ENCODE assay signal across 1 cellular context in the genomic region with DNA sequence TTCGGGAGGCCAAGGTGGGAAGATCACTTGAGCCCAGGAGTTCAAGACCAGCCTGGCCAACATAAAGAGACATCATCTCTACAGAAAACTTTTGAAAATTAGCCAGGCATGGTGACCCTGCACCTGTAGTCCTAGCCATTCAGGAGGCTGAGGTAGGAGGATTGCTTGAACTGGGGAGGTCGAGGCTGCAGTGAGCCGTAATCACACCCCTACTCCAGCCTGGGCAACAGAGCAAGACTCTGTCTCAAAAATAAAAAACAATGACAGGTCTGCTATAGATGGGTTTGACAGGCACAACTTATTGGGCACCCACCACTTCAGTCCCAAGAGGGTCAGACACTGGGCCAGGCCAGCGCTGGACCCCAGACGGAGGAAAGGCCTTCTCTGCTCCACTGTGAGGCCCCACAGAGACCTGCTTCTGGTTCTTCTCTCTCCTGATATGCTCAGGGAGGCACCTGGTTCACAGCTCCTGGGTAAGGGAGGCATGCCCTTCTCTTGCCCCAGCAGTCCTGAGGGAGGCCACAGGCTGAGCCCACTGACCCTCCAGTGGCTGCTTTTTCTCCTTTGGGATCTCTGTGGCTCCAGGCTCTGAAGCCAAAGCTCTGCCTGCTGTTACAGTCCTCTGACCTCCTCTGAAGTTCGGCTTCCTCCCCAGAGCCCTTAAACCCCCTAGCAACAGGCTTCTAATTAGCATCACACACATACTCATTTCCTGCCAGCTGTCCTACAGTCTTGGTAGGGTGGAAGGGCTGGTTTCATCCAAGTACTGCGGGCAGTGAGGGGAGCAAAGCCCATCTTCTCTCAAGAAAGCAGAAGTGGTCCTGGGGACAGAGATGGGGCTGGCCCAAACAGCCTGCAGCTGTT.
TF ChIP-seq lines count a peak whose summit lies in the region.

No MANE protein-coding gene starts in this region.

TF ChIP-seq in H1, 55 proteins besides CTCF, POLR2A, EP300 and RAD21:
- TF ChIP-seq POU5F1 (IDR thresholded peaks at IDR 0.05; ENCODE audit: low read depth, low read length) (peak; percentile 64; the same call in 1 of the 2 replicates), SIN3A (conservative IDR thresholded peaks at IDR 0.05 in 1 of 2, IDR thresholded peaks at IDR 0.05 in 1 of 2; ENCODE audit: low read depth in 1 of 2, low read length in 2 of 2) (0 out of 4 replicates have a peak, but pooled peaks of 1 of the 2 experiments have one; percentile 28), KDM5A (IDR thresholded peaks at IDR 0.05; ENCODE audit: low read length) (no peak), GTF2F1 (IDR thresholded peaks at IDR 0.05; ENCODE audit: borderline replicate concordance, low read depth, low read length) (no peak), YY1 (IDR thresholded peaks at IDR 0.05; ENCODE audit: low read depth, low read length) (no peak), BCL11A (IDR thresholded peaks at IDR 0.05; ENCODE audit: low read depth in 2 of 2, low read length in 2 of 2) (no peak), SP1 (IDR thresholded peaks at IDR 0.05; ENCODE audit: low read depth, low read length) (peak; percentile 63; the same call in 1 of the 2 replicates), TCF12 (IDR thresholded peaks at IDR 0.05; ENCODE audit: low read depth, low read length) (peak; percentile 82), CREB1 (IDR thresholded peaks at IDR 0.05) (no peak), NANOG (IDR thresholded peaks at IDR 0.05; ENCODE audit: insufficient read depth, low read depth, low read length, poor library complexity, severe bottlenecking) (peak; percentile 85), TBP (IDR thresholded peaks at IDR 0.05; ENCODE audit: low read depth, low read length) (no peak), CHD1 (IDR thresholded peaks at IDR 0.05; ENCODE audit: low read depth, low read length) (no peak), KDM4A (IDR thresholded peaks at IDR 0.05; ENCODE audit: low read depth, low read length, severe bottlenecking) (no peak), GABPA (IDR thresholded peaks at IDR 0.05; ENCODE audit: borderline replicate concordance, insufficient read depth, low read length) (peak; percentile 38; the same call in 1 of the 2 replicates), TAF7 (optimal IDR thresholded peaks at IDR 0.05; ENCODE audit: borderline replicate concordance, low read depth, low read length) (no peak), POLR2AphosphoS5 (IDR thresholded peaks at IDR 0.05; ENCODE audit: low read depth, low read length) (no peak; the same call in 1 of the 2 replicates), SIRT6 (IDR thresholded peaks at IDR 0.05; ENCODE audit: low read length) (no peak), JUN (IDR thresholded peaks at IDR 0.05; ENCODE audit: low read depth, low read length) (no peak), SAP30 (IDR thresholded peaks at IDR 0.05; ENCODE audit: insufficient read depth, insufficient replicate concordance, low read length) (no peak), RFX5 (IDR thresholded peaks at IDR 0.05; ENCODE audit: borderline replicate concordance, low read depth, low read length) (peak; percentile 82), HDAC2 (IDR thresholded peaks at IDR 0.05; ENCODE audit: borderline replicate concordance in 1 of 2, low read depth in 2 of 2, low read length in 2 of 2) (0 out of 4 replicates have a peak, but pooled peaks of 1 of the 2 experiments have one; percentile 40), RBBP5 (IDR thresholded peaks at IDR 0.05; ENCODE audit: borderline replicate concordance, low read depth, low read length) (no peak), TEAD4 (IDR thresholded peaks at IDR 0.05; ENCODE audit: low read depth, low read length) (no peak), SIX5 (IDR thresholded peaks at IDR 0.05; ENCODE audit: low read depth, low read length) (no peak), PHF8 (conservative IDR thresholded peaks at IDR 0.05; ENCODE audit: low read depth, low read length) (no peak), BACH1 (IDR thresholded peaks at IDR 0.05; ENCODE audit: low read length) (no peak), SP4 (IDR thresholded peaks at IDR 0.05; ENCODE audit: low read length) (no peak), CBX5 (IDR thresholded peaks at IDR 0.05; ENCODE audit: low read depth, low read length) (no peak), RNF2 (IDR thresholded peaks at IDR 0.05; ENCODE audit: borderline replicate concordance, low read depth, low read length, missing control alignments, poor library complexity, severe bottlenecking) (no peak), ZNF274 (IDR thresholded peaks at IDR 0.05; ENCODE audit: borderline replicate concordance, extremely low read depth, low read length) (no peak), MAFK (IDR thresholded peaks at IDR 0.05; ENCODE audit: low read depth, low read length) (no peak), HDAC6 (IDR thresholded peaks at IDR 0.05; ENCODE audit: low read depth, low read length) (no peak), EGR1 (IDR thresholded peaks at IDR 0.05; ENCODE audit: borderline replicate concordance, low read depth, low read length) (no peak), CHD2 (IDR thresholded peaks at IDR 0.05; ENCODE audit: low read length) (no peak)
- TF ChIP-seq, protein P1, sequence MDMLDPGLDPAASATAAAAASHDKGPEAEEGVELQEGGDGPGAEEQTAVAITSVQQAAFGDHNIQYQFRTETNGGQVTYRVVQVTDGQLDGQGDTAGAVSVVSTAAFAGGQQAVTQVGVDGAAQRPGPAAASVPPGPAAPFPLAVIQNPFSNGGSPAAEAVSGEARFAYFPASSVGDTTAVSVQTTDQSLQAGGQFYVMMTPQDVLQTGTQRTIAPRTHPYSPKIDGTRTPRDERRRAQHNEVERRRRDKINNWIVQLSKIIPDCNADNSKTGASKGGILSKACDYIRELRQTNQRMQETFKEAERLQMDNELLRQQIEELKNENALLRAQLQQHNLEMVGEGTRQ (IDR thresholded peaks at IDR 0.05; ENCODE audit: low read length): no peak
- TF ChIP-seq, protein P2, sequence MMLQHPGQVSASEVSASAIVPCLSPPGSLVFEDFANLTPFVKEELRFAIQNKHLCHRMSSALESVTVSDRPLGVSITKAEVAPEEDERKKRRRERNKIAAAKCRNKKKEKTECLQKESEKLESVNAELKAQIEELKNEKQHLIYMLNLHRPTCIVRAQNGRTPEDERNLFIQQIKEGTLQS (IDR thresholded peaks at IDR 0.05; ENCODE audit: insufficient read depth, low read depth, low read length): no peak
- TF ChIP-seq, protein P3, sequence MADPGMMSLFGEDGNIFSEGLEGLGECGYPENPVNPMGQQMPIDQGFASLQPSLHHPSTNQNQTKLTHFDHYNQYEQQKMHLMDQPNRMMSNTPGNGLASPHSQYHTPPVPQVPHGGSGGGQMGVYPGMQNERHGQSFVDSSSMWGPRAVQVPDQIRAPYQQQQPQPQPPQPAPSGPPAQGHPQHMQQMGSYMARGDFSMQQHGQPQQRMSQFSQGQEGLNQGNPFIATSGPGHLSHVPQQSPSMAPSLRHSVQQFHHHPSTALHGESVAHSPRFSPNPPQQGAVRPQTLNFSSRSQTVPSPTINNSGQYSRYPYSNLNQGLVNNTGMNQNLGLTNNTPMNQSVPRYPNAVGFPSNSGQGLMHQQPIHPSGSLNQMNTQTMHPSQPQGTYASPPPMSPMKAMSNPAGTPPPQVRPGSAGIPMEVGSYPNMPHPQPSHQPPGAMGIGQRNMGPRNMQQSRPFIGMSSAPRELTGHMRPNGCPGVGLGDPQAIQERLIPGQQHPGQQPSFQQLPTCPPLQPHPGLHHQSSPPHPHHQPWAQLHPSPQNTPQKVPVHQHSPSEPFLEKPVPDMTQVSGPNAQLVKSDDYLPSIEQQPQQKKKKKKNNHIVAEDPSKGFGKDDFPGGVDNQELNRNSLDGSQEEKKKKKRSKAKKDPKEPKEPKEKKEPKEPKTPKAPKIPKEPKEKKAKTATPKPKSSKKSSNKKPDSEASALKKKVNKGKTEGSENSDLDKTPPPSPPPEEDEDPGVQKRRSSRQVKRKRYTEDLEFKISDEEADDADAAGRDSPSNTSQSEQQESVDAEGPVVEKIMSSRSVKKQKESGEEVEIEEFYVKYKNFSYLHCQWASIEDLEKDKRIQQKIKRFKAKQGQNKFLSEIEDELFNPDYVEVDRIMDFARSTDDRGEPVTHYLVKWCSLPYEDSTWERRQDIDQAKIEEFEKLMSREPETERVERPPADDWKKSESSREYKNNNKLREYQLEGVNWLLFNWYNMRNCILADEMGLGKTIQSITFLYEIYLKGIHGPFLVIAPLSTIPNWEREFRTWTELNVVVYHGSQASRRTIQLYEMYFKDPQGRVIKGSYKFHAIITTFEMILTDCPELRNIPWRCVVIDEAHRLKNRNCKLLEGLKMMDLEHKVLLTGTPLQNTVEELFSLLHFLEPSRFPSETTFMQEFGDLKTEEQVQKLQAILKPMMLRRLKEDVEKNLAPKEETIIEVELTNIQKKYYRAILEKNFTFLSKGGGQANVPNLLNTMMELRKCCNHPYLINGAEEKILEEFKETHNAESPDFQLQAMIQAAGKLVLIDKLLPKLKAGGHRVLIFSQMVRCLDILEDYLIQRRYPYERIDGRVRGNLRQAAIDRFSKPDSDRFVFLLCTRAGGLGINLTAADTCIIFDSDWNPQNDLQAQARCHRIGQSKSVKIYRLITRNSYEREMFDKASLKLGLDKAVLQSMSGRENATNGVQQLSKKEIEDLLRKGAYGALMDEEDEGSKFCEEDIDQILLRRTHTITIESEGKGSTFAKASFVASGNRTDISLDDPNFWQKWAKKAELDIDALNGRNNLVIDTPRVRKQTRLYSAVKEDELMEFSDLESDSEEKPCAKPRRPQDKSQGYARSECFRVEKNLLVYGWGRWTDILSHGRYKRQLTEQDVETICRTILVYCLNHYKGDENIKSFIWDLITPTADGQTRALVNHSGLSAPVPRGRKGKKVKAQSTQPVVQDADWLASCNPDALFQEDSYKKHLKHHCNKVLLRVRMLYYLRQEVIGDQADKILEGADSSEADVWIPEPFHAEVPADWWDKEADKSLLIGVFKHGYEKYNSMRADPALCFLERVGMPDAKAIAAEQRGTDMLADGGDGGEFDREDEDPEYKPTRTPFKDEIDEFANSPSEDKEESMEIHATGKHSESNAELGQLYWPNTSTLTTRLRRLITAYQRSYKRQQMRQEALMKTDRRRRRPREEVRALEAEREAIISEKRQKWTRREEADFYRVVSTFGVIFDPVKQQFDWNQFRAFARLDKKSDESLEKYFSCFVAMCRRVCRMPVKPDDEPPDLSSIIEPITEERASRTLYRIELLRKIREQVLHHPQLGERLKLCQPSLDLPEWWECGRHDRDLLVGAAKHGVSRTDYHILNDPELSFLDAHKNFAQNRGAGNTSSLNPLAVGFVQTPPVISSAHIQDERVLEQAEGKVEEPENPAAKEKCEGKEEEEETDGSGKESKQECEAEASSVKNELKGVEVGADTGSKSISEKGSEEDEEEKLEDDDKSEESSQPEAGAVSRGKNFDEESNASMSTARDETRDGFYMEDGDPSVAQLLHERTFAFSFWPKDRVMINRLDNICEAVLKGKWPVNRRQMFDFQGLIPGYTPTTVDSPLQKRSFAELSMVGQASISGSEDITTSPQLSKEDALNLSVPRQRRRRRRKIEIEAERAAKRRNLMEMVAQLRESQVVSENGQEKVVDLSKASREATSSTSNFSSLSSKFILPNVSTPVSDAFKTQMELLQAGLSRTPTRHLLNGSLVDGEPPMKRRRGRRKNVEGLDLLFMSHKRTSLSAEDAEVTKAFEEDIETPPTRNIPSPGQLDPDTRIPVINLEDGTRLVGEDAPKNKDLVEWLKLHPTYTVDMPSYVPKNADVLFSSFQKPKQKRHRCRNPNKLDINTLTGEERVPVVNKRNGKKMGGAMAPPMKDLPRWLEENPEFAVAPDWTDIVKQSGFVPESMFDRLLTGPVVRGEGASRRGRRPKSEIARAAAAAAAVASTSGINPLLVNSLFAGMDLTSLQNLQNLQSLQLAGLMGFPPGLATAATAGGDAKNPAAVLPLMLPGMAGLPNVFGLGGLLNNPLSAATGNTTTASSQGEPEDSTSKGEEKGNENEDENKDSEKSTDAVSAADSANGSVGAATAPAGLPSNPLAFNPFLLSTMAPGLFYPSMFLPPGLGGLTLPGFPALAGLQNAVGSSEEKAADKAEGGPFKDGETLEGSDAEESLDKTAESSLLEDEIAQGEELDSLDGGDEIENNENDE (IDR thresholded peaks at IDR 0.05; ENCODE audit: insufficient replicate concordance, low read length): no peak
- TF ChIP-seq, protein P4, sequence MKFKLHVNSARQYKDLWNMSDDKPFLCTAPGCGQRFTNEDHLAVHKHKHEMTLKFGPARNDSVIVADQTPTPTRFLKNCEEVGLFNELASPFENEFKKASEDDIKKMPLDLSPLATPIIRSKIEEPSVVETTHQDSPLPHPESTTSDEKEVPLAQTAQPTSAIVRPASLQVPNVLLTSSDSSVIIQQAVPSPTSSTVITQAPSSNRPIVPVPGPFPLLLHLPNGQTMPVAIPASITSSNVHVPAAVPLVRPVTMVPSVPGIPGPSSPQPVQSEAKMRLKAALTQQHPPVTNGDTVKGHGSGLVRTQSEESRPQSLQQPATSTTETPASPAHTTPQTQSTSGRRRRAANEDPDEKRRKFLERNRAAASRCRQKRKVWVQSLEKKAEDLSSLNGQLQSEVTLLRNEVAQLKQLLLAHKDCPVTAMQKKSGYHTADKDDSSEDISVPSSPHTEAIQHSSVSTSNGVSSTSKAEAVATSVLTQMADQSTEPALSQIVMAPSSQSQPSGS (IDR thresholded peaks at IDR 0.05; ENCODE audit: low read length): no peak
TF ChIP-seq in H1: peak in this region for 8.
